Comparison of ENCODE assay signal across 8 cellular contexts in genomic region chr12:55929306-55929791, GRCh38. TPM values are rescaled to one million over a fixed set of nuclear protein-coding genes. Genes with fewer than 3 reads are reported as not detected.
DNase-seq lines count a peak whose midpoint lies in the region; ATAC-seq, FAIRE-seq and TF ChIP-seq lines count a peak whose summit lies in the region.

No MANE protein-coding gene starts in this region.

- FAIRE-seq in RCC 7860 (lab: Jason Lieb, UNC), result no peak

- 37% methylated on average over 8 of the region's 8 CpGs for WGBS in prostate gland

- H3K4me1 ChIP-seq in ascending aorta, result peaks cover 8 to 22% of the 10 kb centered on the region in 2 donors
- peaks cover 4% of the 10 kb centered on the region for H3K4me1 ChIP-seq in prostate gland (replicated peaks)

- TF ChIP-seq POLR2A in prostate gland (IDR thresholded peaks at IDR 0.05), result no peak

- H3K9me3 ChIP-seq in ascending aorta, result no peaks in the 10 kb centered on the region
- H3K9me3 ChIP-seq in prostate gland, result no peaks in the 10 kb centered on the region

- H3K27ac ChIP-seq in ascending aorta (peak overlapping the region; percentile 97 to 99), prostate gland (peak overlapping the region; percentile 94 to 97)

- no peaks in the 10 kb centered on the region for H3K9me3 Mint-ChIP-seq in T-helper 1 cell treated with Interleukin-12 subunit alpha and Interleukin-12 subunit beta and Interleukin-4 antibody, amounts not matched to agents 30 μg/mL and 1 μg/mL, for 36 hours

- H3K36me3 ChIP-seq in ascending aorta (no peaks in the 10 kb centered on the region), prostate gland (no peaks in the 10 kb centered on the region)

- H3K27me3 Mint-ChIP-seq in T-helper 1 cell treated with Interleukin-12 subunit alpha and Interleukin-12 subunit beta and Interleukin-4 antibody, amounts not matched to agents 30 μg/mL and 1 μg/mL, for 36 hours (ENCODE audit: low read depth), result no peaks in the 10 kb centered on the region

- H3K36me3 Mint-ChIP-seq in T-helper 1 cell treated with Interleukin-12 subunit alpha and Interleukin-12 subunit beta and Interleukin-4 antibody, amounts not matched to agents 30 μg/mL and 1 μg/mL, for 36 hours (ENCODE audit: low read depth), result peaks cover 45% of the 10 kb centered on the region

- H3K27ac Mint-ChIP-seq in T-helper 1 cell treated with Interleukin-12 subunit alpha and Interleukin-12 subunit beta and Interleukin-4 antibody, amounts not matched to agents 30 μg/mL and 1 μg/mL, for 36 hours, result peak overlapping the region; percentile 98

- ATAC-seq in GM18502 (IDR thresholded peaks at IDR 0.05; ENCODE audit: poor library complexity, unreplicated experiment) (peak; percentile 45), HG02798 (IDR thresholded peaks at IDR 0.05; ENCODE audit: poor library complexity, unreplicated experiment) (peak; percentile 27), sciatic nerve (no peak)

- peaks cover 43% of the 10 kb centered on the region for H3K4me1 Mint-ChIP-seq in T-helper 1 cell treated with Interleukin-12 subunit alpha and Interleukin-12 subunit beta and Interleukin-4 antibody, amounts not matched to agents 30 μg/mL and 1 μg/mL, for 36 hours (ENCODE audit: low read depth)

- DNase-seq in ascending aorta (ENCODE audit: low spot score in 2 of 2) (no peak), prostate gland (ENCODE audit: low spot score) (no peak), sciatic nerve (ENCODE audit: low spot score) (no peak), NCI-H774 (lab: John Stamatoyannopoulos, UW) (no peak), RCC 7860 (ENCODE audit: low spot score) (no peak)

- no peak for TF ChIP-seq CTCF in ascending aorta (IDR thresholded peaks at IDR 0.05)
- no peak for TF ChIP-seq CTCF in prostate gland (IDR thresholded peaks at IDR 0.05)

- H3K4me3 Mint-ChIP-seq in T-helper 1 cell treated with Interleukin-12 subunit alpha and Interleukin-12 subunit beta and Interleukin-4 antibody, amounts not matched to agents 30 μg/mL and 1 μg/mL, for 36 hours, result peak overlapping the region; percentile 100

- no peaks in the 10 kb centered on the region for H3K27me3 ChIP-seq in ascending aorta
- H3K27me3 ChIP-seq in prostate gland (replicated peaks; ENCODE audit: insufficient read depth), result no peaks in the 10 kb centered on the region

- H3K4me3 ChIP-seq in ascending aorta, result no peak overlapping the region
- no peak overlapping the region for H3K4me3 ChIP-seq in prostate gland

- intact Hi-C loops in ascending aorta (cut with DNase I), result loop anchor here (5.0 kb wide), 1 partner anchor 187 kb away; the partner anchor contains the start of gene GDF11
- intact Hi-C loops in prostate gland (cut with DNase I), result loop anchor here (5.0 kb wide), 2 partner anchors 112 to 202 kb away; partner anchors contain the start of genes CD63, ORMDL2 and SARNP
- intact Hi-C loops in sciatic nerve (cut with DNase I), result no loop called here

RNA-seq across cellular contexts. Expression of gene DGKA, which starts 1.6 kb away (rescaled TPM):
- total RNA-seq in ascending aorta, result 48.6 TPM
- total RNA-seq in prostate gland, result 100 to 1,000 TPM in 1 of 2 donors, 10 to 100 TPM in 1; 74.9 to 161 TPM
- total RNA-seq in sciatic nerve, result 31.8 TPM

RNA-seq across cellular contexts. Expression of gene PYM1, which starts 1.7 kb away (rescaled TPM):
- 83.7 TPM for total RNA-seq in ascending aorta
- total RNA-seq in prostate gland, result 10 to 100 TPM; 89.0 to 94.5 TPM
- total RNA-seq in sciatic nerve, result 21.8 TPM

RNA-seq across cellular contexts. Expression of gene PMEL, which starts 36.5 kb away (rescaled TPM):
- total RNA-seq in ascending aorta (not detected), prostate gland (1 to 10 TPM in 1 of 2 donors, under 1 TPM in 1; 0.18 to 8.6 TPM), sciatic nerve (0.49 TPM)

RNA-seq across cellular contexts. Expression of gene CDK2, which starts 37.3 kb away (rescaled TPM):
- 24.5 TPM for total RNA-seq in ascending aorta
- 10 to 100 TPM; 24.3 to 28.2 TPM for total RNA-seq in prostate gland
- 14.4 TPM for total RNA-seq in sciatic nerve

RNA-seq across cellular contexts. Expression of gene RAB5B, which starts 44.5 kb away (rescaled TPM):
- total RNA-seq in ascending aorta (48.0 TPM), prostate gland (100 to 1,000 TPM in 1 of 2 donors, 10 to 100 TPM in 1; 82.5 to 191 TPM), sciatic nerve (143 TPM)
